Comparison of ENCODE assay signal across 28 cellular contexts in the genomic region with DNA sequence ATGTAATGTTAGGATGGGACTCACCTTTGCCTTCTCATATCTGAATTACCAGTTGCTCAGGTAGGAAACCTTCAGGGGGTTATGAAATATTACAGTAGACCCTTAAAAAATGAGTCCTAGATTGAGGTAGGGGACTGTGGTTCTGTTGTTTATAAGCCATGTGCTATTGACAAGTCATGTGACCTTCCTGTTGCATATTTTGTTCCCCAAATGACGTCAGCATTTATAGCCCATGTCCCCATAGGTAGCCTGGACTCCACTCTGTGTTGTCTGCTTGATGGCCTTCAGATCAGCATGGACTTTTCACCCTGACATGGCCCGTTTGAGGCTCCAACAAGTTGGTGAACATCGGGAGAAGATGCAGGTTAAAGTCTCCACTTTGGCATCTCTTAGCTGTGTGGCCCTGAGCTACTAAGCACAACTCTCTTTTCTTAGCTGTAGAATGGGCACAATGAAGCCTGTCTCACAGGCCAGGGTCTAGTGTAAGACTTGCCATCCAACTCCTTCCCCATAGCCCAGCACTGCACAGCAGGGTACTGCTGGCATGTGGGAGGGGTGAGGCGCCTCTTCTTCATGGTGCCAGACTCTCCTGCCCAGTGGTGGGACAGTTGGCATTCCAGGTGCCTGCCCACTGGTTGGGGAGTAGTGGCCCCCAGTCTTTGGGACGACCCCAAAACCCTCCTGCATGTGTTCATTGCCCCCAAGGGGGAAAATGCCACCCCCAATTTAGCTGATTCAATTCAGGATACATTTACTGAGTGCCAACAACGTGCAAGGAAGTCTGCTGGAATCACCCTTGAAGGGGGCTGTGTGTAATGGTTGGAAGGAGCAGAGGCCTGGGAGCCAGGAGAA. TPM values are rescaled to one million over a fixed set of nuclear protein-coding genes. Genes with fewer than 3 reads are reported as not detected.
DNase-seq lines count a peak whose midpoint lies in the region; ATAC-seq, FAIRE-seq and TF ChIP-seq lines count a peak whose summit lies in the region.
"Had no signal": no experiment of that assay in that cellular context is flagged by ENCODE, and none has a peak within 500 bp of the region (broad histone marks: within the 10 kb centered on the region; RNA-seq: fewer than 3 reads in every experiment).

No MANE protein-coding gene starts in this region.

- H3K9me3 ChIP-seq in endodermal cell (ENCODE audit: control insufficient read depth, low read length) (no peaks in the 10 kb centered on the region), small intestine (ENCODE audit: control insufficient read depth, low read depth) (no peaks in the 10 kb centered on the region), ovary (no peaks in the 10 kb centered on the region), body of pancreas (no peaks in the 10 kb centered on the region)
- H3K9me3 ChIP-seq: BLaER1 had no signal

- no peak overlapping the region for H3K4me3 Mint-ChIP-seq in activated CD8-positive, alpha-beta memory T cell treated with anti-CD3 and anti-CD28 coated beads, Interleukin-2, amount 10 ng/mL, durations not matched to agents 7 days and 5 days
- no peak overlapping the region for H3K4me3 Mint-ChIP-seq in endodermal cell
- H3K4me3 Mint-ChIP-seq: CD8-positive, alpha-beta T cell had no signal

- peak; percentile 17 for DNase-seq in activated CD8-positive, alpha-beta memory T cell treated with anti-CD3 and anti-CD28 coated beads for 24 hours
- no peak for DNase-seq in activated CD8-positive, alpha-beta memory T cell treated with anti-CD3 and anti-CD28 coated beads, Interleukin-2, amount 10 ng/mL, durations not matched to agents 7 days and 5 days
- DNase-seq in endodermal cell: peak; percentile 20
- peak; percentile 13 for DNase-seq in small intestine
- no peak for DNase-seq in ovary
- no peak for DNase-seq in central memory CD4-positive, alpha-beta T cell
- no peak for DNase-seq in body of pancreas
- DNase-seq: ACHN, DMS153, GOT3, HCEC 1CT, Kasumi-1, NCI-H1417, NCI-H1694 treated with DMSO at 0.1 percent for 48 hours, NCI-H2081 treated with DMSO at 0.1 percent for 48 hours, NCI-H2171 treated with DMSO at 0.1 percent for 48 hours, NCI-H524 treated with DMSO at 0.1 percent for 48 hours, NCI-H82 had no signal

- peaks cover 1% of the 10 kb centered on the region for H3K36me3 Mint-ChIP-seq in activated CD8-positive, alpha-beta memory T cell treated with anti-CD3 and anti-CD28 coated beads, Interleukin-2, amount 10 ng/mL, durations not matched to agents 7 days and 5 days
- H3K36me3 Mint-ChIP-seq in endodermal cell (ENCODE audit: low read depth): no peaks in the 10 kb centered on the region
- H3K36me3 Mint-ChIP-seq: CD8-positive, alpha-beta T cell had no signal

- 89 to 95% methylated on average over 5 to 6 of the region's 6 CpGs for WGBS in endodermal cell (ENCODE audit: insufficient coverage in 1 of 2, insufficient read length in 1 of 2), 2 experiments
- 73 to 85% (median 75%) methylated on average over 6 of the region's 6 CpGs for WGBS in small intestine, 3 donors
- WGBS in ovary, 3 donors: 64 to 69% (median 66%) methylated on average over 6 of the region's 6 CpGs
- 73 to 77% methylated on average over 4 to 6 of the region's 6 CpGs for WGBS in body of pancreas, 2 donors

- no peak overlapping the region for H3K9ac ChIP-seq in endodermal cell (ENCODE audit: extremely low read depth, low read length, poor library complexity, severe bottlenecking)
- H3K9ac ChIP-seq: BLaER1 had no signal

- no peak overlapping the region for H3K4me3 ChIP-seq in endodermal cell (ENCODE audit: low read length)
- no peak overlapping the region for H3K4me3 ChIP-seq in small intestine (ENCODE audit: low read depth in 1 of 2, low read length in 2 of 2)
- no peak overlapping the region for H3K4me3 ChIP-seq in ovary
- no peak overlapping the region for H3K4me3 ChIP-seq in body of pancreas
- H3K4me3 ChIP-seq: BLaER1 had no signal

- intact Hi-C loops in ovary (cut with DNase I) (no loop called here), body of pancreas (cut with DNase I) (no loop called here)

- TF ChIP-seq POLR2A in ovary (IDR thresholded peaks at IDR 0.05): no peak
- TF ChIP-seq POLR2A in body of pancreas (IDR thresholded peaks at IDR 0.05): no peak

- H3K27ac Mint-ChIP-seq in activated CD8-positive, alpha-beta memory T cell treated with anti-CD3 and anti-CD28 coated beads, Interleukin-2, amount 10 ng/mL, durations not matched to agents 7 days and 5 days: no peak overlapping the region
- no peak overlapping the region for H3K27ac Mint-ChIP-seq in endodermal cell
- H3K27ac Mint-ChIP-seq: CD8-positive, alpha-beta T cell had no signal

- no peak for ATAC-seq in activated CD8-positive, alpha-beta memory T cell treated with anti-CD3 and anti-CD28 coated beads, Interleukin-2, amount 10 ng/mL, durations not matched to agents 7 days and 5 days
- ATAC-seq in GM19467 (IDR thresholded peaks at IDR 0.05; ENCODE audit: unreplicated experiment) (no peak), body of pancreas (no peak)
- ATAC-seq: CD8-positive, alpha-beta T cell had no signal

- H3K27ac ChIP-seq in endodermal cell (ENCODE audit: low read depth, low read length) (no peak overlapping the region), small intestine (ENCODE audit: low read depth in 1 of 2, low read length in 1 of 2) (no peak overlapping the region), ovary (no peak overlapping the region), body of pancreas (no peak overlapping the region)
- H3K27ac ChIP-seq: 22Rv1, BLaER1 had no signal

- H3K4me1 ChIP-seq in endodermal cell (ENCODE audit: control insufficient read depth, insufficient read depth, low read length) (no peaks in the 10 kb centered on the region), small intestine (ENCODE audit: control insufficient read depth in 2 of 2, insufficient read depth in 1 of 2, low read depth in 1 of 2, low read length in 1 of 2) (no peaks in the 10 kb centered on the region), ovary (ENCODE audit: insufficient read depth) (no peaks in the 10 kb centered on the region), body of pancreas (no peaks in the 10 kb centered on the region)
- H3K4me1 ChIP-seq: BLaER1 had no signal

- no peak for FAIRE-seq in small intestine (lab: Jason Lieb, UNC)
- FAIRE-seq: GM12891, HTR-8/SVneo, RCC 7860 had no signal

- no peaks in the 10 kb centered on the region for H3K4me1 Mint-ChIP-seq in activated CD8-positive, alpha-beta memory T cell treated with anti-CD3 and anti-CD28 coated beads, Interleukin-2, amount 10 ng/mL, durations not matched to agents 7 days and 5 days
- H3K4me1 Mint-ChIP-seq in endodermal cell: no peaks in the 10 kb centered on the region

- H3K27me3 Mint-ChIP-seq in activated CD8-positive, alpha-beta memory T cell treated with anti-CD3 and anti-CD28 coated beads, Interleukin-2, amount 10 ng/mL, durations not matched to agents 7 days and 5 days: peaks cover 15% of the 10 kb centered on the region
- H3K27me3 Mint-ChIP-seq in endodermal cell (ENCODE audit: insufficient read depth): peaks cover 1% of the 10 kb centered on the region

- no peaks in the 10 kb centered on the region for H3K27me3 ChIP-seq in endodermal cell (ENCODE audit: control insufficient read depth, insufficient read depth, low read length, poor library complexity, severe bottlenecking)
- no peaks in the 10 kb centered on the region for H3K27me3 ChIP-seq in small intestine (ENCODE audit: control insufficient read depth in 2 of 2, insufficient read depth in 2 of 2, low read length in 2 of 2)
- H3K27me3 ChIP-seq in ovary: no peaks in the 10 kb centered on the region
- no peaks in the 10 kb centered on the region for H3K27me3 ChIP-seq in body of pancreas
- H3K27me3 ChIP-seq: BLaER1 had no signal

- CTCF ChIA-PET in activated CD8-positive, alpha-beta memory T cell treated with anti-CD3 and anti-CD28 coated beads, Interleukin-2, amount 10 ng/mL, durations not matched to agents 7 days and 5 days (lab: Charles Lee): no interaction called here

- H3K36me3 ChIP-seq in endodermal cell (ENCODE audit: control insufficient read depth, insufficient read depth, low read length) (no peaks in the 10 kb centered on the region), small intestine (ENCODE audit: control insufficient read depth in 2 of 2, insufficient read depth in 2 of 2, low read length in 2 of 2) (no peaks in the 10 kb centered on the region), ovary (no peaks in the 10 kb centered on the region), body of pancreas (replicated peaks in 1 of 2; ENCODE audit: insufficient read depth in 1 of 2, low read depth in 2 of 2) (no peaks in the 10 kb centered on the region)
- H3K36me3 ChIP-seq: BLaER1 had no signal

- TF ChIP-seq CTCF in endodermal cell (conservative IDR thresholded peaks at IDR 0.05): no peak
- TF ChIP-seq CTCF in ovary (IDR thresholded peaks at IDR 0.05): no peak
- no peak for TF ChIP-seq CTCF in body of pancreas (IDR thresholded peaks at IDR 0.05)

- no peaks in the 10 kb centered on the region for H3K9me3 Mint-ChIP-seq in activated CD8-positive, alpha-beta memory T cell treated with anti-CD3 and anti-CD28 coated beads, Interleukin-2, amount 10 ng/mL, durations not matched to agents 7 days and 5 days (ENCODE audit: low read depth)
- no peaks in the 10 kb centered on the region for H3K9me3 Mint-ChIP-seq in endodermal cell
- H3K9me3 Mint-ChIP-seq: CD8-positive, alpha-beta T cell had no signal

- TF ChIP-seq EP300 in ovary (IDR thresholded peaks at IDR 0.05): no peak

RNA-seq across cellular contexts. Expression of gene TTC22, which starts 36.1 kb away (rescaled TPM):
- total RNA-seq in activated CD8-positive, alpha-beta memory T cell treated with anti-CD3 and anti-CD28 coated beads, Interleukin-2, amount 10 ng/mL, durations not matched to agents 7 days and 5 days: 10 to 100 TPM in 1 of 2 experiments, 1 to 10 TPM in 1; 9.1 to 17.9 TPM
- under 1 TPM; 0.44 to 0.53 TPM for total RNA-seq in endodermal cell
- polyA plus RNA-seq in endodermal cell (2013, experiment 1 of 2): 0.11 TPM
- not detected for polyA plus RNA-seq in endodermal cell (2013, experiment 2 of 2)
- polyA plus RNA-seq in small intestine: 10 to 100 TPM; 10.7 to 27.5 (median 20.0) TPM
- total RNA-seq in ovary: 1 to 10 TPM in 4 of 7 donors, under 1 TPM in 3; 0.13 to 9.1 (median 1.1) TPM
- polyA plus RNA-seq in ovary: under 1 TPM; 0.21 to 0.47 TPM
- total RNA-seq in body of pancreas: 10 to 100 TPM; 12.2 to 15.6 TPM
- total RNA-seq: G401, OCI-LY7, SK-MEL-5 had no signal

RNA-seq across cellular contexts. Expression of gene DHCR24, which starts 49.8 kb away (rescaled TPM):
- total RNA-seq in activated CD8-positive, alpha-beta memory T cell treated with anti-CD3 and anti-CD28 coated beads, Interleukin-2, amount 10 ng/mL, durations not matched to agents 7 days and 5 days: 100 to 1,000 TPM; 121 to 187 TPM
- total RNA-seq in endodermal cell (100 to 1,000 TPM; 243 to 340 TPM), ovary (100 to 1,000 TPM in 2 of 7 donors, 10 to 100 TPM in 5; 10.5 to 220 (median 74.6) TPM), body of pancreas (10 to 100 TPM; 23.6 to 32.3 TPM)
- polyA plus RNA-seq in endodermal cell (2013, experiment 1 of 2): 221 TPM
- 218 TPM for polyA plus RNA-seq in endodermal cell (2013, experiment 2 of 2)
- polyA plus RNA-seq in small intestine (100 to 1,000 TPM in 1 of 3 donors, 10 to 100 TPM in 1, 1 to 10 TPM in 1; 7.0 to 162 (median 14.3) TPM), ovary (1,000 to 10,000 TPM in 1 of 2 donors, 10 to 100 TPM in 1; 24.9 to 1,394 TPM)

Comparison
In these comparisons a context has a peak if more than half of its experiments do, and no peak if none do; other contexts are left out.
1. DNase-seq: peak in activated CD8-positive, alpha-beta memory T cell treated with anti-CD3 and anti-CD28 coated beads for 24 hours (single experiment), endodermal cell (single experiment) and small intestine (single experiment); none in activated CD8-positive, alpha-beta memory T cell treated with anti-CD3 and anti-CD28 coated beads, Interleukin-2, amount 10 ng/mL, durations not matched to agents 7 days and 5 days (single experiment), ovary (0 of 5), central memory CD4-positive, alpha-beta T cell (single experiment) and body of pancreas (0 of 4).